1 cellular context compared by ENCODE assay signal in genomic region chr1:2136386-2136821, GRCh38.
TF ChIP-seq lines count a peak whose summit lies in the region.

No MANE protein-coding gene starts in this region.

TF ChIP-seq in HepG2, 621 proteins besides CTCF, POLR2A, EP300 and RAD21:
- TF ChIP-seq SRY (CRISPR knock-in tag; IDR thresholded peaks at IDR 0.05) = no peak
- TF ChIP-seq, protein P1, sequence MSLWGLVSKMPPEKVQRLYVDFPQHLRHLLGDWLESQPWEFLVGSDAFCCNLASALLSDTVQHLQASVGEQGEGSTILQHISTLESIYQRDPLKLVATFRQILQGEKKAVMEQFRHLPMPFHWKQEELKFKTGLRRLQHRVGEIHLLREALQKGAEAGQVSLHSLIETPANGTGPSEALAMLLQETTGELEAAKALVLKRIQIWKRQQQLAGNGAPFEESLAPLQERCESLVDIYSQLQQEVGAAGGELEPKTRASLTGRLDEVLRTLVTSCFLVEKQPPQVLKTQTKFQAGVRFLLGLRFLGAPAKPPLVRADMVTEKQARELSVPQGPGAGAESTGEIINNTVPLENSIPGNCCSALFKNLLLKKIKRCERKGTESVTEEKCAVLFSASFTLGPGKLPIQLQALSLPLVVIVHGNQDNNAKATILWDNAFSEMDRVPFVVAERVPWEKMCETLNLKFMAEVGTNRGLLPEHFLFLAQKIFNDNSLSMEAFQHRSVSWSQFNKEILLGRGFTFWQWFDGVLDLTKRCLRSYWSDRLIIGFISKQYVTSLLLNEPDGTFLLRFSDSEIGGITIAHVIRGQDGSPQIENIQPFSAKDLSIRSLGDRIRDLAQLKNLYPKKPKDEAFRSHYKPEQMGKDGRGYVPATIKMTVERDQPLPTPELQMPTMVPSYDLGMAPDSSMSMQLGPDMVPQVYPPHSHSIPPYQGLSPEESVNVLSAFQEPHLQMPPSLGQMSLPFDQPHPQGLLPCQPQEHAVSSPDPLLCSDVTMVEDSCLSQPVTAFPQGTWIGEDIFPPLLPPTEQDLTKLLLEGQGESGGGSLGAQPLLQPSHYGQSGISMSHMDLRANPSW (CRISPR knock-in tag; IDR thresholded peaks at IDR 0.05; ENCODE audit: borderline replicate concordance) = no peak
- TF ChIP-seq ZNF343 (CRISPR knock-in tag; IDR thresholded peaks at IDR 0.05) = no peak
- TF ChIP-seq KDM2A (CRISPR knock-in tag; IDR thresholded peaks at IDR 0.05; ENCODE audit: borderline replicate concordance, low read depth) = no peak
- TF ChIP-seq ZMYM3 (CRISPR knock-in tag; IDR thresholded peaks at IDR 0.05) = peak; percentile 38; the same call in 1 of the 2 replicates
- TF ChIP-seq ZFP36 (IDR thresholded peaks at IDR 0.05; ENCODE audit: borderline replicate concordance, low read depth, low read length, partially characterized antibody) = peak; percentile 86
- no peak for TF ChIP-seq ZNF564 (CRISPR knock-in tag; IDR thresholded peaks at IDR 0.05)
- TF ChIP-seq HOXA3 (CRISPR knock-in tag; IDR thresholded peaks at IDR 0.05) = no peak
